ENCODE assay signal across 8 cellular contexts in genomic region chr5:178859625-178860521, GRCh38. TPM values are rescaled to one million over a fixed set of nuclear protein-coding genes. Genes with fewer than 3 reads are reported as not detected.
DNase-seq lines count a peak whose midpoint lies in the region; ATAC-seq, FAIRE-seq and TF ChIP-seq lines count a peak whose summit lies in the region.

TSS of gene ZNF354B (plus strand) at chr5:178859953. CDS start at chr5:178861048, 1,095 bp downstream.

- DNase-seq in AG09319 (ENCODE audit: extremely low read depth, low read depth) = peak; percentile 73
- DNase-seq in NCI-H345 treated with DMSO at 0.1 percent for 48 hours (lab: John Stamatoyannopoulos, UW; ENCODE audit: unreplicated experiment) = peak; percentile 87
- peak; percentile 75 for DNase-seq in activated CD4-positive, CD25-positive, alpha-beta regulatory T cell treated with anti-CD3 and anti-CD28 coated beads, Interleukin-2, amount 50 U/mL, for 72 hours
- peak; percentile 92 for DNase-seq in cerebellum (ENCODE audit: low spot score)
- peak; percentile 96 for DNase-seq in kidney
- peak; percentile 53 to 67 for DNase-seq in stimulated activated CD4-positive, alpha-beta T cell treated with anti-CD3 and anti-CD28 coated beads, Interleukin-15, amount 100 ng/mL, for 1 hour (ENCODE audit: low read depth in 1 of 2, low spot score in 1 of 2)

- H3K9ac ChIP-seq in kidney (ENCODE audit: low read length in 2 of 2) = peak within 1 kb of the TSS; percentile 34 to 46

- intact Hi-C loops in kidney (cut with DNase I) = loop anchor here (10.0 kb wide), 1 partner anchor 125 kb away; the partner anchor contains the start of gene ZNF354A

- FAIRE-seq in kidney (lab: Jason Lieb, UNC) = peak; percentile 55

- no peak; the same call in 1 of the 2 replicates for TF ChIP-seq CTCF in AG09319 (IDR thresholded peaks at IDR 0.05; ENCODE audit: low read depth, low read length)
- peak; percentile 32 for TF ChIP-seq CTCF in kidney (IDR thresholded peaks at IDR 0.05; ENCODE audit: borderline replicate concordance, extremely low read depth, insufficient read depth)

- H3K27ac ChIP-seq in kidney (ENCODE audit: low read depth in 2 of 2, low read length in 2 of 2) = peak within 1 kb of the TSS; percentile 77 to 78

- H3K4me3 ChIP-seq in kidney (ENCODE audit: low read length in 2 of 2) = peak within 1 kb of the TSS; percentile 21 to 61

- ATAC-seq in GM19023 (IDR thresholded peaks at IDR 0.05; ENCODE audit: unreplicated experiment) (peak; percentile 98), HG03196 (IDR thresholded peaks at IDR 0.05; ENCODE audit: unreplicated experiment) (peak; percentile 99)

- H3K4me1 ChIP-seq in kidney (ENCODE audit: control insufficient read depth in 1 of 2, insufficient read depth in 1 of 2, low read depth in 1 of 2, low read length in 2 of 2) = peaks cover 0 to 6% of the 10 kb centered on the region in 2 donors

- peaks cover 3 to 5% of the 10 kb centered on the region in 2 donors for H3K36me3 ChIP-seq in kidney (ENCODE audit: control insufficient read depth in 1 of 2, insufficient read depth in 2 of 2, low read length in 2 of 2)

- no peaks in the 10 kb centered on the region for H3K9me3 ChIP-seq in kidney (ENCODE audit: control insufficient read depth in 1 of 2, low read length in 2 of 2)

RNA-seq across cellular contexts. Expression of gene ZNF354B, which starts in this region (rescaled TPM):
- total RNA-seq in cerebellum (27.1 TPM), kidney (18.3 TPM)
- polyA plus RNA-seq in kidney (ENCODE audit: insufficient read depth, low read depth, low replicate concordance) = 6.4 TPM

Comparison
In these comparisons a context has a peak if more than half of its experiments do, and no peak if none do; other contexts are left out.
1. Peak in every context shown above with its lines: DNase-seq, ATAC-seq, H3K4me3 ChIP-seq and H3K27ac ChIP-seq.